ENCODE assay signal across 25 cellular contexts in the genomic region with DNA sequence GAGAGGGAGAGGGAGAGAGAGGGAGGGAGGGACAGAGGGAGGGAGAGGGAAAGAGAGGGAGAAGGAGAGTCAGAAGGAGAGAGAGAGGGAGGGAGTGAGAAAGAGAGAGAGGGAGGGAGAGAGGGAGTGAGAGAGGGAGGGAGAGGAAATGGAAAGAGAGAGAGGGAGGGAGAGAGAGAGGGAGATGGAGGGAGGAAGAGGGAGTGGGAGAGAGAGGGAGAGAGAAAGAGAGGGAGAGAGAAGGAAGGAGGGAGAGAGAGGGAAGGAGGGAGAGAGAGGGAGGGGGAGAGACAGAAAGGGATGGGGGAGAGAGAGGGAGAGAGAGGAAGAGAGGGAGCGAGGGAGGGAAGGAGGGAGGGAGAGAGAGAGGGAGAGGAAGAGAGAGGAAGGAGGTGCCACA.
DNase-seq lines count a peak whose midpoint lies in the region; ATAC-seq, FAIRE-seq and TF ChIP-seq lines count a peak whose summit lies in the region.
"Had no signal": no experiment of that assay in that cellular context is flagged by ENCODE, and none has a peak within 500 bp of the region (broad histone marks: within the 10 kb centered on the region; RNA-seq: fewer than 3 reads in every experiment).

No MANE protein-coding gene starts in this region.

- H4K91ac ChIP-seq in H1 (replicated peaks; ENCODE audit: insufficient read length, low read length), result no peak overlapping the region

- H3K27ac Mint-ChIP-seq in neural progenitor cell, result peak overlapping the region; percentile 21
- no peak overlapping the region for H3K27ac Mint-ChIP-seq in CD4-positive, alpha-beta T cell
- H3K27ac Mint-ChIP-seq in activated CD8-positive, alpha-beta T cell treated with anti-CD3 and anti-CD28 coated beads for 36 hours, result no peak overlapping the region
- H3K27ac Mint-ChIP-seq: B cell; CD8-positive, alpha-beta memory T cell had no signal

- no peaks in the 10 kb centered on the region for H3K79me1 ChIP-seq in H1 (ENCODE audit: low read depth, low read length)

- no peak overlapping the region for H4K5ac ChIP-seq in H1 (ENCODE audit: insufficient read length, low read depth, low read length)

- H3K9me3 Mint-ChIP-seq in neural progenitor cell, result peaks cover 16% of the 10 kb centered on the region
- H3K9me3 Mint-ChIP-seq in CD4-positive, alpha-beta T cell, result no peaks in the 10 kb centered on the region
- H3K9me3 Mint-ChIP-seq in activated CD8-positive, alpha-beta T cell treated with anti-CD3 and anti-CD28 coated beads for 36 hours, result no peaks in the 10 kb centered on the region
- H3K9me3 Mint-ChIP-seq: CD4-positive, alpha-beta memory T cell; CD8-positive, alpha-beta memory T cell had no signal

- H3K79me2 ChIP-seq in HepG2 (ENCODE audit: insufficient read depth, low read length) (no peaks in the 10 kb centered on the region), H1 (ENCODE audit: control insufficient read depth in 1 of 2, insufficient read depth in 2 of 2, low read length in 2 of 2) (no peaks in the 10 kb centered on the region), neural progenitor cell (ENCODE audit: low read depth) (no peaks in the 10 kb centered on the region)

- H3K36me3 Mint-ChIP-seq in neural progenitor cell, result peaks cover 6% of the 10 kb centered on the region
- no peaks in the 10 kb centered on the region for H3K36me3 Mint-ChIP-seq in CD4-positive, alpha-beta T cell (ENCODE audit: low read depth)
- H3K36me3 Mint-ChIP-seq in activated CD8-positive, alpha-beta T cell treated with anti-CD3 and anti-CD28 coated beads for 36 hours (ENCODE audit: low read depth), result no peaks in the 10 kb centered on the region
- H3K36me3 Mint-ChIP-seq: CD4-positive, alpha-beta memory T cell had no signal

- TF ChIP-seq POLR2A in HepG2 (IDR thresholded peaks at IDR 0.05; ENCODE audit: insufficient read depth in 1 of 2, low read depth in 2 of 2, low read length in 2 of 2) (no peak), right lobe of liver (IDR thresholded peaks at IDR 0.05) (no peak), H1 (IDR thresholded peaks at IDR 0.05; ENCODE audit: control extremely low read depth in 1 of 2, low read depth in 2 of 2, low read length in 2 of 2) (no peak)

- no peak for TF ChIP-seq RAD21 in HepG2 (CRISPR knock-in tag; IDR thresholded peaks at IDR 0.05)
- no peak for TF ChIP-seq RAD21 in H1 (IDR thresholded peaks at IDR 0.05 in 1 of 2, conservative IDR thresholded peaks at IDR 0.05 in 1 of 2; ENCODE audit: low read depth in 2 of 2, low read length in 2 of 2)

- no peak overlapping the region for H3K14ac ChIP-seq in H1 (ENCODE audit: insufficient read length)

- H3K36me3 ChIP-seq in HepG2 (replicated peaks in 1 of 2; ENCODE audit: control insufficient read depth in 1 of 2, insufficient read depth in 2 of 2, low read length in 2 of 2), result no peaks in the 10 kb centered on the region
- no peaks in the 10 kb centered on the region for H3K36me3 ChIP-seq in right lobe of liver
- H3K36me3 ChIP-seq in H1 (ENCODE audit: control insufficient read depth in 2 of 4, insufficient read depth in 4 of 4, low read length in 3 of 4), result no peaks in the 10 kb centered on the region
- H3K36me3 ChIP-seq in neural progenitor cell, result no peaks in the 10 kb centered on the region
- H3K36me3 ChIP-seq: BLaER1 treated with 17β-estradiol and CSF1 and Interleukin-3, amounts not matched to agents 10 nM and 100 nM had no signal

- CTCF ChIA-PET in HepG2 (lab: Yijun Ruan, JAX; ENCODE audit: low intra/inter-chr PET ratio, low total read pairs) (no interaction called here), H1 (lab: Charles Lee; ENCODE audit: partially characterized antibody) (no interaction called here)
- CTCF ChIA-PET in CD4-positive, alpha-beta T cell (lab: Charles Lee), result no interaction called here
- CTCF ChIA-PET in activated CD8-positive, alpha-beta T cell treated with anti-CD3 and anti-CD28 coated beads for 36 hours (lab: Charles Lee), result no interaction called here

- WGBS in HepG2 (ENCODE audit: low lambda C conversion rate), result 61% methylated on average over 1 of the region's 1 CpG
- WGBS in right lobe of liver (ENCODE audit: insufficient coverage, low coverage, low lambda C conversion rate, missing lambda C conversion rate), result 64% methylated on average over 1 of the region's 1 CpG
- WGBS in H1 (ENCODE audit: extremely low coverage in 1 of 2, insufficient coverage in 1 of 2, insufficient read length in 1 of 2, insufficient replicate concordance in 2 of 2, low coverage in 1 of 2, low lambda C conversion rate in 2 of 2, missing lambda C conversion rate in 1 of 2), 2 experiments, result no CpG with 5 or more reads among the region's 1 CpG

- H2BK20ac ChIP-seq in H1 (ENCODE audit: low read length), result no peak overlapping the region; the same call in 1 of the 2 replicates

- TF ChIP-seq EP300 in HepG2 (IDR thresholded peaks at IDR 0.05; ENCODE audit: low read depth in 2 of 2, low read length in 2 of 2) (no peak), HepG2 (CRISPR knock-in tag; IDR thresholded peaks at IDR 0.05; ENCODE audit: borderline replicate concordance) (no peak), H1 (IDR thresholded peaks at IDR 0.05; ENCODE audit: borderline replicate concordance in 1 of 2, low read depth in 2 of 2, low read length in 2 of 2) (no peak)

- FAIRE-seq in HepG2 (lab: Jason Lieb, UNC) (no peak), H1 (lab: Jason Lieb, UNC) (no peak)
- FAIRE-seq: A549, GM12878, GM12892, GM18507 had no signal

- H3K4me3 ChIP-seq in HepG2 (replicated peaks in 1 of 3; ENCODE audit: insufficient read depth in 1 of 3, low read depth in 2 of 3, low read length in 3 of 3) (no peak overlapping the region), right lobe of liver (no peak overlapping the region), H1 (ENCODE audit: extremely low read depth in 1 of 4, insufficient read depth in 2 of 4, low read depth in 3 of 4, low read length in 4 of 4) (no peak overlapping the region), neural progenitor cell (no peak overlapping the region)
- H3K4me3 ChIP-seq: A549; BLaER1 treated with 17β-estradiol and CSF1 and Interleukin-3, amounts not matched to agents 10 nM and 100 nM; GM12878 had no signal

- H3K9me3 ChIP-seq in HepG2 (ENCODE audit: low read length), result no peaks in the 10 kb centered on the region
- H3K9me3 ChIP-seq in right lobe of liver, result no peaks in the 10 kb centered on the region
- peaks cover 0 to 5% of the 10 kb centered on the region in 2 experiments; a peak in 1 of 4 replicates for H3K9me3 ChIP-seq in H1 (ENCODE audit: insufficient read depth in 2 of 2, low read depth in 1 of 2, low read length in 1 of 2)
- no peaks in the 10 kb centered on the region for H3K9me3 ChIP-seq in neural progenitor cell (ENCODE audit: low read depth)
- no peaks in the 10 kb centered on the region for H3K9me3 ChIP-seq in CD4-positive, alpha-beta T cell (ENCODE audit: control insufficient read depth, low read length)
- H3K9me3 ChIP-seq: A549; BLaER1 treated with 17β-estradiol and CSF1 and Interleukin-3, amounts not matched to agents 10 nM and 100 nM had no signal

- peaks cover 3% of the 10 kb centered on the region for H3F3A ChIP-seq in neural progenitor cell (ENCODE audit: low read depth)

- POLR2A ChIA-PET in HepG2 (lab: Yijun Ruan, JAX), result no interaction called here
- POLR2A ChIA-PET in H1 (lab: Charles Lee; ENCODE audit: partially characterized antibody), result no interaction called here
- POLR2A ChIA-PET in CD4-positive, alpha-beta T cell (lab: Charles Lee), result no interaction called here
- POLR2A ChIA-PET in activated CD8-positive, alpha-beta T cell treated with anti-CD3 and anti-CD28 coated beads for 36 hours (lab: Charles Lee), result no interaction called here

- DNase-seq in HepG2 (ENCODE audit: low spot score), result no peak
- no peak for DNase-seq in right lobe of liver
- DNase-seq in H1 (ENCODE audit: low read depth in 1 of 2, low spot score in 2 of 2), result no peak
- DNase-seq in neural progenitor cell (ENCODE audit: low spot score), result no peak
- DNase-seq in CD4-positive, alpha-beta T cell, result no peak
- no peak for DNase-seq in activated CD8-positive, alpha-beta T cell treated with anti-CD3 and anti-CD28 coated beads for 36 hours
- DNase-seq: AML-193; CD4-positive, alpha-beta memory T cell; CD8-positive, alpha-beta memory T cell; COR-L47; DMS 273 treated with DMSO at 0.1 percent for 48 hours; DMS153; DMS53; DMS79; DND-41; EL; GDM1 had no signal

- no peak overlapping the region for H3K56ac ChIP-seq in H1 (replicated peaks; ENCODE audit: insufficient read length, low read depth, low read length)

- H3K27me3 ChIP-seq in HepG2 (ENCODE audit: control insufficient read depth in 1 of 2, insufficient read depth in 2 of 2, low read length in 2 of 2), result no peaks in the 10 kb centered on the region; a peak in 1 of 5 replicates
- H3K27me3 ChIP-seq in right lobe of liver, result no peaks in the 10 kb centered on the region
- no peaks in the 10 kb centered on the region; a peak in 1 of 7 replicates for H3K27me3 ChIP-seq in H1 (replicated peaks in 1 of 4; ENCODE audit: control insufficient read depth in 3 of 4, extremely low read depth in 1 of 4, insufficient read depth in 3 of 4, low read length in 3 of 4)
- no peaks in the 10 kb centered on the region for H3K27me3 ChIP-seq in neural progenitor cell
- H3K27me3 ChIP-seq in CD4-positive, alpha-beta T cell (ENCODE audit: control insufficient read depth, insufficient read depth, low read length), result no peaks in the 10 kb centered on the region
- H3K27me3 ChIP-seq: BLaER1 treated with 17β-estradiol and CSF1 and Interleukin-3, amounts not matched to agents 10 nM and 100 nM had no signal

- no peak overlapping the region for H3K4ac ChIP-seq in H1 (replicated peaks; ENCODE audit: insufficient read length, low read depth, low read length)

- TF ChIP-seq CTCF in HepG2 (CRISPR knock-in tag; IDR thresholded peaks at IDR 0.05) (no peak), right lobe of liver (IDR thresholded peaks at IDR 0.05) (no peak), H1 (IDR thresholded peaks at IDR 0.05; ENCODE audit: control extremely low read depth in 1 of 3, insufficient read depth in 1 of 3, low read depth in 1 of 3, low read length in 3 of 3) (no peak), neural progenitor cell (IDR thresholded peaks at IDR 0.05) (no peak)
- TF ChIP-seq CTCF in CD4-positive, alpha-beta T cell (IDR thresholded peaks at IDR 0.05), result no peak
- TF ChIP-seq CTCF in activated CD8-positive, alpha-beta T cell treated with anti-CD3 and anti-CD28 coated beads for 36 hours (IDR thresholded peaks at IDR 0.05), result no peak

- no TSS peak for BruUV-seq in HepG2 (replicated peaks; lab: Mats Ljungman, UMichigan)

- no peak overlapping the region for H3K23ac ChIP-seq in H1 (ENCODE audit: insufficient read length)

- H3K9ac ChIP-seq in HepG2 (ENCODE audit: insufficient read depth, low read depth, low read length) (no peak overlapping the region), H1 (replicated peaks in 1 of 4; ENCODE audit: extremely low read depth in 1 of 4, low read depth in 3 of 4, low read length in 3 of 4) (no peak overlapping the region), neural progenitor cell (no peak overlapping the region)
- H3K9ac ChIP-seq: BLaER1 treated with 17β-estradiol and CSF1 and Interleukin-3, amounts not matched to agents 10 nM and 100 nM had no signal

- ATAC-seq in HepG2 (no peak), right lobe of liver (no peak)
- ATAC-seq in CD4-positive, alpha-beta T cell (ENCODE audit: poor library complexity), result no peak
- no peak for ATAC-seq in activated CD8-positive, alpha-beta T cell treated with anti-CD3 and anti-CD28 coated beads for 36 hours
- ATAC-seq: GM12878 had no signal

- no peaks in the 10 kb centered on the region; the same call in 1 of the 2 replicates for H3K23me2 ChIP-seq in H1 (ENCODE audit: low read depth, low read length)

- no peak overlapping the region for H3K27ac ChIP-seq in HepG2 (ENCODE audit: extremely low read length, insufficient read depth, low read length)
- no peak overlapping the region for H3K27ac ChIP-seq in right lobe of liver
- H3K27ac ChIP-seq in H1 (ENCODE audit: low read depth, low read length), result no peak overlapping the region
- H3K27ac ChIP-seq in neural progenitor cell, result no peak overlapping the region
- H3K27ac ChIP-seq in CD4-positive, alpha-beta T cell (ENCODE audit: low read depth, low read length), result no peak overlapping the region
- H3K27ac ChIP-seq: 22Rv1; A549; BLaER1 treated with 17β-estradiol and CSF1 and Interleukin-3, amounts not matched to agents 10 nM and 100 nM; C4-2B had no signal

- no peak overlapping the region for H2BK5ac ChIP-seq in H1 (ENCODE audit: low read depth, low read length)

- peaks cover 23% of the 10 kb centered on the region for H3K27me3 Mint-ChIP-seq in neural progenitor cell (ENCODE audit: insufficient read depth, low read depth)
- peaks cover 6% of the 10 kb centered on the region for H3K27me3 Mint-ChIP-seq in CD4-positive, alpha-beta T cell
- H3K27me3 Mint-ChIP-seq in activated CD8-positive, alpha-beta T cell treated with anti-CD3 and anti-CD28 coated beads for 36 hours, result peaks cover 12% of the 10 kb centered on the region

- H4K20me1 ChIP-seq in HepG2 (ENCODE audit: insufficient read depth, low read length) (no peaks in the 10 kb centered on the region), H1 (replicated peaks in 1 of 2; ENCODE audit: control insufficient read depth in 1 of 2, insufficient read depth in 2 of 2, low read length in 2 of 2) (no peaks in the 10 kb centered on the region), neural progenitor cell (ENCODE audit: low read depth) (no peaks in the 10 kb centered on the region)
- H4K20me1 ChIP-seq: BLaER1 treated with 17β-estradiol and CSF1 and Interleukin-3, amounts not matched to agents 10 nM and 100 nM had no signal

- H2AFZ ChIP-seq in HepG2 (ENCODE audit: low read length) (no peak overlapping the region), H1 (ENCODE audit: low read length) (no peak overlapping the region), neural progenitor cell (replicated peaks) (no peak overlapping the region)

- in situ Hi-C loops in HepG2 (cut with HindIII; ENCODE audit: extremely low pct_ligation_motif_present, low pct_unique_long_range_greater_than_20kb), result loop anchor here (10.0 kb wide), 1 partner anchor 64 kb away; no protein-coding TSS in a partner anchor

- H2AK5ac ChIP-seq in H1 (ENCODE audit: low read depth, low read length), result peak overlapping the region; percentile 75; the same call in 1 of the 2 replicates

- no peak overlapping the region for H3K4me2 ChIP-seq in HepG2 (ENCODE audit: low read depth, low read length)
- H3K4me2 ChIP-seq in H1 (ENCODE audit: insufficient read depth in 1 of 2, low read depth in 2 of 2, low read length in 2 of 2), result no peak overlapping the region
- no peak overlapping the region for H3K4me2 ChIP-seq in neural progenitor cell
- H3K4me2 ChIP-seq: A549; BLaER1 treated with 17β-estradiol and CSF1 and Interleukin-3, amounts not matched to agents 10 nM and 100 nM had no signal

- H2BK120ac ChIP-seq in H1 (replicated peaks; ENCODE audit: low read depth, low read length), result no peak overlapping the region

- no peak overlapping the region for H3K4me3 Mint-ChIP-seq in neural progenitor cell
- H3K4me3 Mint-ChIP-seq in CD4-positive, alpha-beta T cell, result no peak overlapping the region
- no peak overlapping the region for H3K4me3 Mint-ChIP-seq in activated CD8-positive, alpha-beta T cell treated with anti-CD3 and anti-CD28 coated beads for 36 hours
- H3K4me3 Mint-ChIP-seq: B cell; CD8-positive, alpha-beta memory T cell had no signal

- H4K8ac ChIP-seq in H1 (ENCODE audit: extremely low read depth, insufficient read depth, low read length), result no peak overlapping the region

- no peak overlapping the region for H2BK15ac ChIP-seq in H1 (ENCODE audit: low read length)

- peaks cover 39% of the 10 kb centered on the region for H3K4me1 Mint-ChIP-seq in neural progenitor cell
- peaks cover 5% of the 10 kb centered on the region for H3K4me1 Mint-ChIP-seq in CD4-positive, alpha-beta T cell (ENCODE audit: low read depth)
- peaks cover 4% of the 10 kb centered on the region for H3K4me1 Mint-ChIP-seq in activated CD8-positive, alpha-beta T cell treated with anti-CD3 and anti-CD28 coated beads for 36 hours (ENCODE audit: low read depth)
- H3K4me1 Mint-ChIP-seq: B cell had no signal

- intact Hi-C loops in HepG2 (cut with micrococcal nuclease; ENCODE audit: unreplicated experiment) (no loop called here), right lobe of liver (cut with DNase I) (no loop called here)
- intact Hi-C loops in CD4-positive, alpha-beta T cell (cut with DNase I, micrococcal nuclease), result no loop called here
- intact Hi-C loops in activated CD8-positive, alpha-beta T cell treated with anti-CD3 and anti-CD28 coated beads for 36 hours (cut with micrococcal nuclease), result no loop called here

- H3K4me1 ChIP-seq in HepG2 (ENCODE audit: insufficient read depth, low read length) (peaks cover 10% of the 10 kb centered on the region), right lobe of liver (no peaks in the 10 kb centered on the region), H1 (replicated peaks in 1 of 4; ENCODE audit: control insufficient read depth in 3 of 4, insufficient read depth in 4 of 4, low read length in 3 of 4) (no peaks in the 10 kb centered on the region), neural progenitor cell (no peaks in the 10 kb centered on the region)
- H3K4me1 ChIP-seq: A549; BLaER1 treated with 17β-estradiol and CSF1 and Interleukin-3, amounts not matched to agents 10 nM and 100 nM had no signal

- H2BK12ac ChIP-seq in H1 (ENCODE audit: low read depth, low read length), result peak overlapping the region; percentile 68; the same call in 1 of the 2 replicates

- no peak overlapping the region for H3K18ac ChIP-seq in H1 (ENCODE audit: extremely low read depth, low read length)
